ENCODE assay signal across 15 cellular contexts in genomic region chr4:159358226-159358625, GRCh38.
A peak's percentile ranks its signal among the peaks of the same experiment; 100 is the strongest.
DNase-seq lines count a peak whose midpoint lies in the region; ATAC-seq and TF ChIP-seq lines count a peak whose summit lies in the region.
"Had no signal": no experiment of that assay in that cellular context is flagged by ENCODE, and none has a peak within 500 bp of the region (broad histone marks: within the 10 kb centered on the region; RNA-seq: fewer than 3 reads in every experiment).

No MANE protein-coding gene starts in this region.

- no peak overlapping the region for H3K4me3 Mint-ChIP-seq in WTC11
- H3K4me3 Mint-ChIP-seq: activated CD4-positive, alpha-beta T cell treated with anti-CD3 and anti-CD28 coated beads, Interleukin-2, amount 10 ng/mL, durations not matched to agents 24 days and 14 days; activated naive CD4-positive, alpha-beta T cell treated with anti-CD3 and anti-CD28 coated beads, Interleukin-2, amount 10 ng/mL, durations not matched to agents 7 days and 5 days had no signal

- TF ChIP-seq CTCF in foreskin fibroblast (IDR thresholded peaks at IDR 0.05; ENCODE audit: low read depth, low read length) = no peak
- no peak for TF ChIP-seq CTCF in retinal pigment epithelial cell (conservative IDR thresholded peaks at IDR 0.05; ENCODE audit: low read depth, low read length)
- no peak for TF ChIP-seq CTCF in WTC11 (IDR thresholded peaks at IDR 0.05)

- no peak overlapping the region for H3K4me3 ChIP-seq in foreskin fibroblast (ENCODE audit: low read depth in 1 of 2, low read length in 2 of 2)
- H3K4me3 ChIP-seq in retinal pigment epithelial cell (ENCODE audit: low read length) = no peak overlapping the region
- H3K4me3 ChIP-seq: GM12878, stomach had no signal

- peak; percentile 81 for DNase-seq in ELR (ENCODE audit: low read depth)
- peak; percentile 91 for DNase-seq in amniotic epithelial cell (ENCODE audit: low read depth)
- peak; percentile 72 to 83 for DNase-seq in foreskin fibroblast
- peak; percentile 21 for DNase-seq in retinal pigment epithelial cell (ENCODE audit: low read depth)
- no peak for DNase-seq in NK-92 (lab: John Stamatoyannopoulos, UW; ENCODE audit: unreplicated experiment)
- DNase-seq in COLO668 (lab: John Stamatoyannopoulos, UW; ENCODE audit: unreplicated experiment) = no peak
- no peak for DNase-seq in WTC11 (ENCODE audit: low spot score)
- DNase-seq: activated CD4-positive, alpha-beta T cell treated with anti-CD3 and anti-CD28 coated beads, Interleukin-2, amount 10 ng/mL, durations not matched to agents 24 days and 14 days; activated naive CD4-positive, alpha-beta T cell treated with anti-CD3 and anti-CD28 coated beads, Interleukin-2, amount 10 ng/mL, durations not matched to agents 7 days and 5 days; SHP77; stomach had no signal

- ATAC-seq in WTC11 = no peak
- ATAC-seq in HG03159 (IDR thresholded peaks at IDR 0.05; ENCODE audit: unreplicated experiment) = no peak
- ATAC-seq: esophagus mucosa, GM12878, HepG2 had no signal

- no peak overlapping the region for H3K27ac Mint-ChIP-seq in WTC11
- H3K27ac Mint-ChIP-seq: activated CD4-positive, alpha-beta T cell treated with anti-CD3 and anti-CD28 coated beads, Interleukin-2, amount 10 ng/mL, durations not matched to agents 24 days and 14 days; activated naive CD4-positive, alpha-beta T cell treated with anti-CD3 and anti-CD28 coated beads, Interleukin-2, amount 10 ng/mL, durations not matched to agents 7 days and 5 days had no signal

- peaks cover 35% of the 10 kb centered on the region for H3K36me3 Mint-ChIP-seq in WTC11

- no peaks in the 10 kb centered on the region for H3K9me3 Mint-ChIP-seq in WTC11
- H3K9me3 Mint-ChIP-seq: activated CD4-positive, alpha-beta T cell treated with anti-CD3 and anti-CD28 coated beads, Interleukin-2, amount 10 ng/mL, durations not matched to agents 24 days and 14 days; activated naive CD4-positive, alpha-beta T cell treated with anti-CD3 and anti-CD28 coated beads, Interleukin-2, amount 10 ng/mL, durations not matched to agents 7 days and 5 days had no signal

- no peaks in the 10 kb centered on the region for H3K4me1 Mint-ChIP-seq in WTC11
- H3K4me1 Mint-ChIP-seq: activated CD4-positive, alpha-beta T cell treated with anti-CD3 and anti-CD28 coated beads, Interleukin-2, amount 10 ng/mL, durations not matched to agents 24 days and 14 days; activated naive CD4-positive, alpha-beta T cell treated with anti-CD3 and anti-CD28 coated beads, Interleukin-2, amount 10 ng/mL, durations not matched to agents 7 days and 5 days had no signal

- CTCF ChIA-PET in WTC11 (lab: Charles Lee) = no interaction called here

- H3K27me3 Mint-ChIP-seq in WTC11 (ENCODE audit: low read depth) = no peaks in the 10 kb centered on the region
- H3K27me3 Mint-ChIP-seq: activated CD4-positive, alpha-beta T cell treated with anti-CD3 and anti-CD28 coated beads, Interleukin-2, amount 10 ng/mL, durations not matched to agents 24 days and 14 days; activated naive CD4-positive, alpha-beta T cell treated with anti-CD3 and anti-CD28 coated beads, Interleukin-2, amount 10 ng/mL, durations not matched to agents 7 days and 5 days had no signal

- POLR2A ChIA-PET in WTC11 (lab: Charles Lee) = no interaction called here

TF ChIP-seq in WTC11, 78 proteins besides CTCF, POLR2A, EP300 and RAD21:
- no peak for TF ChIP-seq ETV6 (CRISPR knock-in tag; IDR thresholded peaks at IDR 0.05)
- no peak for TF ChIP-seq SMAD4 (CRISPR knock-in tag; IDR thresholded peaks at IDR 0.05)
- no peak for TF ChIP-seq HMGA2 (CRISPR knock-in tag; IDR thresholded peaks at IDR 0.05)
- TF ChIP-seq OVOL2 (CRISPR knock-in tag; IDR thresholded peaks at IDR 0.05; ENCODE audit: borderline replicate concordance) = no peak
- TF ChIP-seq ESRRA (CRISPR knock-in tag; IDR thresholded peaks at IDR 0.05; ENCODE audit: borderline replicate concordance) = no peak

Comparison
In these comparisons a context has a peak if more than half of its experiments do, and no peak if none do; other contexts are left out.
1. DNase-seq: peak in ELR (single experiment), amniotic epithelial cell (single experiment), foreskin fibroblast (2 of 2) and retinal pigment epithelial cell (single experiment); none in NK-92 (single experiment), COLO668 (single experiment) and WTC11 (single experiment).